ENCODE assay signal across 8 cellular contexts in genomic region chr1:233179638-233180037, GRCh38.
A peak's percentile ranks its signal among the peaks of the same experiment; 100 is the strongest.
DNase-seq lines count a peak whose midpoint lies in the region; ATAC-seq, FAIRE-seq and TF ChIP-seq lines count a peak whose summit lies in the region.
"Not testable (repeated sequence)": the region's sequence is repeated elsewhere in the genome, so short reads cannot be mapped to it uniquely, and the experiment has no call there.

No MANE protein-coding gene starts in this region.

- dilution Hi-C loops in keratinocyte (cut with MboI; ENCODE audit: extremely low pct_ligation_motif_present, low sequenced_read_pairs): not testable (repeated sequence)

- not testable (repeated sequence) for H3K4me3 ChIP-seq in DND-41 (ENCODE audit: low read depth in 1 of 2, low read length in 2 of 2); HUES6 (ENCODE audit: low read depth, low read length); SU-DHL-6 (ENCODE audit: insufficient read depth, low read length, poor library complexity, severe bottlenecking); astrocyte of the spinal cord (ENCODE audit: low read depth, low read length); epithelial cell of proximal tubule (ENCODE audit: low read depth, low read length); keratinocyte (ENCODE audit: control insufficient read depth in 2 of 3, extremely low read depth in 1 of 3, insufficient read depth in 2 of 3, low read depth in 1 of 3, low read length in 3 of 3)

- H3K4me2 ChIP-seq in DND-41 (ENCODE audit: insufficient read depth, low read length); SU-DHL-6 (ENCODE audit: low read depth, low read length, poor library complexity, severe bottlenecking); keratinocyte (ENCODE audit: control insufficient read depth, extremely low read depth, insufficient read depth, low read depth, low read length): not testable (repeated sequence)

- TF ChIP-seq CTCF in DND-41 (IDR thresholded peaks at IDR 0.05; ENCODE audit: borderline replicate concordance, extremely low read depth, low read length, poor library complexity, severe bottlenecking); SU-DHL-6 (IDR thresholded peaks at IDR 0.05; ENCODE audit: insufficient read depth, low read length, poor library complexity, severe bottlenecking); astrocyte of the spinal cord (IDR thresholded peaks at IDR 0.05; ENCODE audit: low read depth, low read length); epithelial cell of proximal tubule (conservative IDR thresholded peaks at IDR 0.05; ENCODE audit: low read depth, low read length); keratinocyte (optimal IDR thresholded peaks at IDR 0.05 in 1 of 3, IDR thresholded peaks at IDR 0.05 in 1 of 3, conservative IDR thresholded peaks at IDR 0.05 in 1 of 3; ENCODE audit: extremely low read depth in 1 of 3, insufficient read depth in 2 of 3, low read length in 3 of 3); type B pancreatic cell (conservative IDR thresholded peaks at IDR 0.05): not testable (repeated sequence)

- not testable (repeated sequence) for H3K9me1 ChIP-seq in keratinocyte (ENCODE audit: control insufficient read depth, extremely low read depth, insufficient read depth, low read length)

- H3K4me1 Mint-ChIP-seq in type B pancreatic cell (ENCODE audit: unreplicated experiment): not testable (repeated sequence)

- H3K9ac ChIP-seq in DND-41 (ENCODE audit: low read depth, low read length); HUES6 (ENCODE audit: low read length); SU-DHL-6 (ENCODE audit: low read length); keratinocyte (ENCODE audit: control insufficient read depth, extremely low read depth, insufficient read depth, low read length): not testable (repeated sequence)

- not testable (repeated sequence) for H2AFZ ChIP-seq in DND-41 (ENCODE audit: low read depth, low read length); SU-DHL-6 (ENCODE audit: low read depth, low read length, severe bottlenecking); keratinocyte (ENCODE audit: control insufficient read depth, low read length)

- H3K27me3 Mint-ChIP-seq in type B pancreatic cell: not testable (repeated sequence)

- not testable (repeated sequence) for H3K9me2 ChIP-seq in SU-DHL-6 (replicated peaks; ENCODE audit: insufficient read depth, low read length)

- H3K27ac ChIP-seq in DND-41 (ENCODE audit: low read length) (peak overlapping the region; percentile 34; the same call in 1 of the 2 replicates), HUES6 (ENCODE audit: low read depth, low read length) (peak overlapping the region; percentile 69), SU-DHL-6 (ENCODE audit: low read depth, low read length) (peak overlapping the region; percentile 52; the same call in 1 of the 2 replicates)
- H3K27ac ChIP-seq in keratinocyte (ENCODE audit: control insufficient read depth, insufficient read depth, low read length): not testable (repeated sequence)

- not testable (repeated sequence) for ATAC-seq in DND-41 (ENCODE audit: insufficient read depth, low read depth)

- not testable (repeated sequence) for H3K4me3 Mint-ChIP-seq in type B pancreatic cell

- peak overlapping the region; percentile 92 for H3K27ac Mint-ChIP-seq in type B pancreatic cell

- DNase-seq in DND-41 (peak; percentile 28), NCI-H69 (lab: John Stamatoyannopoulos, UW) (peak; percentile 56), astrocyte of the spinal cord (ENCODE audit: low read depth, low spot score) (peak; percentile 9), epithelial cell of proximal tubule (ENCODE audit: low read depth) (peak; percentile 32), keratinocyte (ENCODE audit: low read depth, low spot score) (peak; percentile 7)
- DNase-seq in type B pancreatic cell (ENCODE audit: extremely low spot score, unreplicated experiment): not testable (repeated sequence)

- H3K9me3 ChIP-seq in DND-41 (ENCODE audit: insufficient read depth, low read length, severe bottlenecking) (peaks cover 10% of the 10 kb centered on the region), keratinocyte (ENCODE audit: control insufficient read depth, low read depth, low read length) (peaks cover 15% of the 10 kb centered on the region)
- not testable (repeated sequence) for H3K9me3 ChIP-seq in HUES6 (ENCODE audit: control insufficient read depth, insufficient read depth, low read depth, low read length); SU-DHL-6 (ENCODE audit: insufficient read depth, low read length)

- H3K4me1 ChIP-seq in DND-41 (ENCODE audit: insufficient read depth, low read length) (peaks cover 21% of the 10 kb centered on the region), HUES6 (ENCODE audit: control insufficient read depth, insufficient read depth, low read length) (peaks cover 25% of the 10 kb centered on the region)
- not testable (repeated sequence) for H3K4me1 ChIP-seq in keratinocyte (ENCODE audit: control insufficient read depth, extremely low read depth, insufficient read depth, low read length)

- H3K36me3 Mint-ChIP-seq in type B pancreatic cell: peaks cover 38% of the 10 kb centered on the region

- H3F3A ChIP-seq in SU-DHL-6 (ENCODE audit: insufficient read depth): not testable (repeated sequence)

- not testable (repeated sequence) for H3K27me3 ChIP-seq in DND-41 (ENCODE audit: insufficient read depth, low read length, poor library complexity); HUES6 (ENCODE audit: control insufficient read depth, insufficient read depth, low read length); SU-DHL-6 (ENCODE audit: low read length); keratinocyte (ENCODE audit: control insufficient read depth, extremely low read depth, insufficient read depth, low read length)

- not testable (repeated sequence) for H3K9me3 Mint-ChIP-seq in type B pancreatic cell

- peaks cover 38% of the 10 kb centered on the region for H3K36me3 ChIP-seq in DND-41 (ENCODE audit: insufficient read depth, low read length)
- H3K36me3 ChIP-seq in HUES6 (ENCODE audit: control insufficient read depth, insufficient read depth, low read length): peaks cover 60% of the 10 kb centered on the region
- not testable (repeated sequence) for H3K36me3 ChIP-seq in SU-DHL-6 (ENCODE audit: low read length)
- H3K36me3 ChIP-seq in keratinocyte (ENCODE audit: control insufficient read depth in 2 of 2, extremely low read depth in 1 of 2, insufficient read depth in 2 of 2, low read length in 2 of 2): peaks cover 18% of the 10 kb centered on the region in 2 experiments

- FAIRE-seq in keratinocyte (lab: Jason Lieb, UNC): not testable (repeated sequence)

- not testable (repeated sequence) for H3K79me2 ChIP-seq in DND-41 (ENCODE audit: insufficient read depth, low read length); SU-DHL-6 (ENCODE audit: insufficient read depth, low read length); keratinocyte (ENCODE audit: control insufficient read depth, insufficient read depth, low read length)

- H4K20me1 ChIP-seq in DND-41 (ENCODE audit: insufficient read depth, low read length); SU-DHL-6 (ENCODE audit: low read depth, low read length); keratinocyte (ENCODE audit: control insufficient read depth, extremely low read depth, insufficient read depth, low read length): not testable (repeated sequence)

- in situ Hi-C loops in astrocyte of the spinal cord (cut with HindIII; ENCODE audit: low sequenced_read_pairs): not testable (repeated sequence)
